ENCODE assay signal across 17 cellular contexts in genomic region chr2:237956402-237956736, GRCh38. TPM values are rescaled to one million over a fixed set of nuclear protein-coding genes. Genes with fewer than 3 reads are reported as not detected.
DNase-seq lines count a peak whose midpoint lies in the region; ATAC-seq and TF ChIP-seq lines count a peak whose summit lies in the region.
"Had no signal": no experiment of that assay in that cellular context is flagged by ENCODE, and none has a peak within 500 bp of the region (broad histone marks: within the 10 kb centered on the region; RNA-seq: fewer than 3 reads in every experiment).

No MANE protein-coding gene starts in this region.

- H3K9me3 ChIP-seq in heart right ventricle (peaks cover 0 to 4% (median 0%) of the 10 kb centered on the region in 11 donors), esophagus muscularis mucosa (no peaks in the 10 kb centered on the region), uterus (no peaks in the 10 kb centered on the region)
- H3K9me3 ChIP-seq: gastroesophageal sphincter, transverse colon had no signal

- TF ChIP-seq CTCF in heart right ventricle (IDR thresholded peaks at IDR 0.05) (peak in 2 of 9 donors; percentile 20 to 21), esophagus muscularis mucosa (IDR thresholded peaks at IDR 0.05) (no peak), uterus (IDR thresholded peaks at IDR 0.05) (peak in 1 of 4 experiments; percentile 9), endothelial cell (IDR thresholded peaks at IDR 0.05; ENCODE audit: unreplicated experiment) (no peak)

- TF ChIP-seq POLR2A in esophagus muscularis mucosa (IDR thresholded peaks at IDR 0.05; ENCODE audit: low read depth) (no peak), uterus (IDR thresholded peaks at IDR 0.05) (no peak)

- H3K9me3 Mint-ChIP-seq in endothelial cell (ENCODE audit: unreplicated experiment): no peaks in the 10 kb centered on the region
- H3K9me3 Mint-ChIP-seq in activated T-cell treated with anti-CD3 and anti-CD28 coated beads, Interleukin-2, amount 50 U/mL, for 24 hours: no peaks in the 10 kb centered on the region
- H3K9me3 Mint-ChIP-seq: activated CD4-positive, alpha-beta T cell treated with anti-CD3 and anti-CD28 coated beads, Interleukin-2, amount 10 ng/mL, durations not matched to agents 7 days and 5 days; memory B cell; T-cell had no signal

- H3K4me3 ChIP-seq in heart right ventricle (peak overlapping the region; percentile 14 to 51 (median 40)), esophagus muscularis mucosa (peak overlapping the region; percentile 34 to 49 (median 34)), mesendoderm (ENCODE audit: low read length) (peak overlapping the region; percentile 25), uterus (peak overlapping the region; percentile 17 to 26)
- H3K4me3 ChIP-seq: GM12878 had no signal

- no peaks in the 10 kb centered on the region for H3K79me2 ChIP-seq in mesendoderm (ENCODE audit: control insufficient read depth, insufficient read depth, low read length)

- no peak overlapping the region for H2BK15ac ChIP-seq in mesendoderm (replicated peaks; ENCODE audit: low read depth)

- H3K4ac ChIP-seq in mesendoderm (ENCODE audit: low read depth, low read length): no peak overlapping the region

- no peak overlapping the region for H2BK5ac ChIP-seq in mesendoderm (ENCODE audit: low read length)

- H3K27me3 Mint-ChIP-seq in endothelial cell (ENCODE audit: unreplicated experiment): peaks cover 8% of the 10 kb centered on the region
- peaks cover 25% of the 10 kb centered on the region for H3K27me3 Mint-ChIP-seq in activated T-cell treated with anti-CD3 and anti-CD28 coated beads, Interleukin-2, amount 50 U/mL, for 24 hours

- H3K23ac ChIP-seq in mesendoderm (ENCODE audit: low read length): peak overlapping the region; percentile 45

- no peak overlapping the region for H3K18ac ChIP-seq in mesendoderm (ENCODE audit: low read length)

- H3K4me3 Mint-ChIP-seq in endothelial cell (ENCODE audit: unreplicated experiment): no peak overlapping the region
- H3K4me3 Mint-ChIP-seq in activated T-cell treated with anti-CD3 and anti-CD28 coated beads, Interleukin-2, amount 50 U/mL, for 24 hours: no peak overlapping the region
- H3K4me3 Mint-ChIP-seq: activated CD4-positive, alpha-beta T cell treated with anti-CD3 and anti-CD28 coated beads, Interleukin-2, amount 10 ng/mL, durations not matched to agents 7 days and 5 days; memory B cell had no signal

- H4K8ac ChIP-seq in mesendoderm (ENCODE audit: low read depth, low read length): no peak overlapping the region

- WGBS in heart right ventricle, 2 donors: 11 to 16% methylated on average over 20 to 23 of the region's 23 CpGs
- no CpG with 5 or more reads among the region's 23 CpGs for WGBS in esophagus muscularis mucosa
- WGBS in mesendoderm (ENCODE audit: extremely low coverage, insufficient coverage, low lambda C conversion rate): no CpG with 5 or more reads among the region's 23 CpGs

- no peaks in the 10 kb centered on the region for H3K4me1 Mint-ChIP-seq in endothelial cell (ENCODE audit: unreplicated experiment)
- H3K4me1 Mint-ChIP-seq in activated T-cell treated with anti-CD3 and anti-CD28 coated beads, Interleukin-2, amount 50 U/mL, for 24 hours (ENCODE audit: low read depth): peaks cover 3% of the 10 kb centered on the region

- H2AK5ac ChIP-seq in mesendoderm (ENCODE audit: low read length): no peak overlapping the region

- ATAC-seq in heart right ventricle (peak in 4 of 8 donors; percentile 20 to 60 (median 42)), Right ventricle myocardium superior (ENCODE audit: poor library complexity) (no peak), HG02981 (IDR thresholded peaks at IDR 0.05; ENCODE audit: unreplicated experiment) (no peak)
- ATAC-seq: gastroesophageal sphincter, GM12878 had no signal

- DNase-seq in heart right ventricle (no peak), Right ventricle myocardium superior (no peak), esophagus muscularis mucosa (ENCODE audit: extremely low spot score) (no peak), mesendoderm (no peak), uterus (no peak), endothelial cell (ENCODE audit: low spot score) (no peak)
- DNase-seq in activated T-cell treated with anti-CD3 and anti-CD28 coated beads, Interleukin-2, amount 50 U/mL, for 24 hours: no peak
- DNase-seq: activated CD4-positive, alpha-beta T cell treated with anti-CD3 and anti-CD28 coated beads, Interleukin-2, amount 10 ng/mL, durations not matched to agents 7 days and 5 days; cerebellar nuclear complex; DMS153; NCI-H2081 treated with DMSO at 0.1 percent for 48 hours; transverse colon had no signal

- H3K27me3 ChIP-seq in heart right ventricle: peaks cover 0 to 36% (median 26%) of the 10 kb centered on the region in 7 donors
- H3K27me3 ChIP-seq in esophagus muscularis mucosa: peaks cover 0 to 35% (median 10%) of the 10 kb centered on the region in 4 donors
- peaks cover 5% of the 10 kb centered on the region for H3K27me3 ChIP-seq in mesendoderm (ENCODE audit: insufficient read depth, low read length, poor library complexity)
- no peaks in the 10 kb centered on the region for H3K27me3 ChIP-seq in uterus

- intact Hi-C loops in heart right ventricle (cut with DNase I): loop anchor here in 1 of 10 donors (10.0 kb wide), 1 partner anchor 102 kb away; the partner anchor contains the start of gene RAMP1
- intact Hi-C loops in Right ventricle myocardium superior (cut with DNase I): loop anchor here (5.0 kb wide), 1 partner anchor 34 kb away; no protein-coding TSS in a partner anchor
- intact Hi-C loops in esophagus muscularis mucosa (cut with DNase I): no loop called here
- intact Hi-C loops in uterus (cut with DNase I; ENCODE audit: low total_unique reads): no loop called here

- H3K27ac Mint-ChIP-seq in endothelial cell (ENCODE audit: unreplicated experiment): no peak overlapping the region
- H3K27ac Mint-ChIP-seq in activated T-cell treated with anti-CD3 and anti-CD28 coated beads, Interleukin-2, amount 50 U/mL, for 24 hours: no peak overlapping the region
- H3K27ac Mint-ChIP-seq: activated CD4-positive, alpha-beta T cell treated with anti-CD3 and anti-CD28 coated beads, Interleukin-2, amount 10 ng/mL, durations not matched to agents 7 days and 5 days; memory B cell; T-cell had no signal

- peak overlapping the region; percentile 70 for H3K4me2 ChIP-seq in mesendoderm (ENCODE audit: low read length)

- H3K36me3 Mint-ChIP-seq in endothelial cell (ENCODE audit: low read depth, unreplicated experiment): peaks cover 4% of the 10 kb centered on the region
- no peaks in the 10 kb centered on the region for H3K36me3 Mint-ChIP-seq in activated T-cell treated with anti-CD3 and anti-CD28 coated beads, Interleukin-2, amount 50 U/mL, for 24 hours (ENCODE audit: low read depth)
- H3K36me3 Mint-ChIP-seq: T-cell had no signal

- peak overlapping the region; percentile 67 for H3K56ac ChIP-seq in mesendoderm (ENCODE audit: low read length)

- no peaks in the 10 kb centered on the region for H3K36me3 ChIP-seq in heart right ventricle
- H3K36me3 ChIP-seq in esophagus muscularis mucosa: no peaks in the 10 kb centered on the region
- no peaks in the 10 kb centered on the region for H3K36me3 ChIP-seq in mesendoderm (ENCODE audit: control insufficient read depth, insufficient read depth, low read length)
- H3K36me3 ChIP-seq in uterus: no peaks in the 10 kb centered on the region
- H3K36me3 ChIP-seq: gastroesophageal sphincter, transverse colon had no signal

- H3K27ac ChIP-seq in heart right ventricle: no peak overlapping the region
- no peak overlapping the region for H3K27ac ChIP-seq in esophagus muscularis mucosa (replicated peaks in 1 of 4)
- H3K27ac ChIP-seq in mesendoderm (ENCODE audit: low read depth, low read length): no peak overlapping the region
- no peak overlapping the region for H3K27ac ChIP-seq in uterus
- H3K27ac ChIP-seq: gastroesophageal sphincter, transverse colon had no signal

- H3K4me1 ChIP-seq in heart right ventricle: peaks cover 0 to 11% (median 7%) of the 10 kb centered on the region in 9 donors
- H3K4me1 ChIP-seq in esophagus muscularis mucosa: peaks cover 9 to 12% (median 11%) of the 10 kb centered on the region in 4 donors
- no peaks in the 10 kb centered on the region for H3K4me1 ChIP-seq in mesendoderm (ENCODE audit: control insufficient read depth, low read depth, low read length)
- peaks cover 0 to 10% of the 10 kb centered on the region in 2 donors for H3K4me1 ChIP-seq in uterus

- H3K79me1 ChIP-seq in mesendoderm (ENCODE audit: low read length): no peaks in the 10 kb centered on the region

- no peak for TF ChIP-seq EP300 in esophagus muscularis mucosa (IDR thresholded peaks at IDR 0.05)

- no peak overlapping the region for H2BK120ac ChIP-seq in mesendoderm (ENCODE audit: low read depth, low read length)

- no peak overlapping the region for H4K5ac ChIP-seq in mesendoderm (ENCODE audit: low read length)

- H3K9ac ChIP-seq in mesendoderm (ENCODE audit: low read length): peak overlapping the region; percentile 56

RNA-seq across cellular contexts. Expression of gene UBE2F, which starts 10.4 kb away (rescaled TPM):
- 10 to 100 TPM; 53.6 to 82.2 (median 63.7) TPM for total RNA-seq in heart right ventricle
- 10 to 100 TPM; 43.5 to 76.6 TPM for polyA plus RNA-seq in heart right ventricle
- total RNA-seq in Right ventricle myocardium superior: 65.1 TPM
- total RNA-seq in esophagus muscularis mucosa: 100 to 1,000 TPM in 1 of 4 donors, 10 to 100 TPM in 3; 59.0 to 111 (median 78.5) TPM
- polyA plus RNA-seq in mesendoderm (2013, experiment 1 of 2): 47.8 TPM
- 49.3 TPM for polyA plus RNA-seq in mesendoderm (2013, experiment 2 of 2)
- 10 to 100 TPM; 40.7 to 88.9 (median 64.9) TPM for total RNA-seq in uterus
- total RNA-seq in endothelial cell (ENCODE audit: unreplicated experiment): 107 TPM
